ENCODE assay signal across 17 cellular contexts in the genomic region with DNA sequence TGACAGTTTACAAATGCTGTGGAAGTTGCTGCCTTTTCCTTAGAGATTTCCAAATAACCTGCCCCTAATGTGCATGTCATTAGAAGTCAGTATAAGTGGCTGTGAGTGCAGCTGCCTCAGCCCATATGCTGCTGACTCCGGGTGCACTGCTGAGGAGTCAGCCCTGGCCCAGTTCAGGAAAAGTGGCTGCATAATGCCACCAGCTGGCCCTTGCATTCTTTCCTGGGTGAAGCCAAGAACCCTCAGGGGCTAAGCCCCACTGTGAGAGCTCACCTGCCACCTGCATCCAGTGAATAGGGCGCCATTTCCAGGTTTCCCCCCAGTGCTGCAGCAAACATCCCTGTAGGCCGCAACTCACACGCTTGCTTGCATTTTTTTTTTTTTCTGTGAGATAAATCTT.
"Had no signal": no experiment of that assay in that cellular context is flagged by ENCODE, and none has a peak within 500 bp of the region (broad histone marks: within the 10 kb centered on the region; RNA-seq: fewer than 3 reads in every experiment).

No MANE protein-coding gene starts in this region.

- DNase-seq: effector CD4-positive, alpha-beta T cell; endodermal cell; erythroblast; kidney; left cardiac atrium; left ventricle myocardium superior; mesenchymal stem cell; naive thymus-derived CD8-positive, alpha-beta T cell; nucleus accumbens; ovary; right cardiac atrium; small intestine; stimulated activated CD4-positive, alpha-beta T cell treated with anti-CD3 and anti-CD28 coated beads, Interleukin-12 subunit alpha, Interleukin-12 subunit beta, amount 100 ng/mL, for 4 hours; stimulated activated naive CD4-positive, alpha-beta T cell; stomach; substantia nigra; trophoblast cell had no signal

- FAIRE-seq: kidney, small intestine had no signal
